8 cellular contexts compared by ENCODE assay signal in genomic region chr5:79236970-79237734, GRCh38. TPM values are rescaled to one million over a fixed set of nuclear protein-coding genes. Genes with fewer than 3 reads are reported as not detected.
DNase-seq lines count a peak whose midpoint lies in the region; ATAC-seq and TF ChIP-seq lines count a peak whose summit lies in the region.

No MANE protein-coding gene starts in this region.

- peak overlapping the region; percentile 87 for H3K4me3 Mint-ChIP-seq in central memory CD8-positive, alpha-beta T cell

- H3K4me1 Mint-ChIP-seq in central memory CD8-positive, alpha-beta T cell, result peaks cover 42% of the 10 kb centered on the region

- peak overlapping the region; percentile 54 for H3K4me3 ChIP-seq in WI38 (ENCODE audit: low read depth, low read length)

- no peaks in the 10 kb centered on the region for H3K9me3 Mint-ChIP-seq in central memory CD8-positive, alpha-beta T cell

- H3K27me3 Mint-ChIP-seq in central memory CD8-positive, alpha-beta T cell, result no peaks in the 10 kb centered on the region

- DNase-seq in Caki2 (ENCODE audit: low read depth) (peak; percentile 70), LoVo (ENCODE audit: low spot score) (peak; percentile 30), kidney tubule cell (ENCODE audit: low spot score) (peak; percentile 75), T1000 (lab: John Stamatoyannopoulos, UW) (no peak)
- peak in 1 of 2 donors; percentile 20 for DNase-seq in central memory CD8-positive, alpha-beta T cell (ENCODE audit: low spot score in 2 of 2)
- peak; percentile 34 for DNase-seq in stimulated activated CD4-positive, alpha-beta T cell treated with anti-CD3 and anti-CD28 coated beads, Interleukin-1b, Interleukin-23, amount 100 ng/mL, for 48 hours

- peaks cover 19% of the 10 kb centered on the region for H3K36me3 Mint-ChIP-seq in central memory CD8-positive, alpha-beta T cell (ENCODE audit: insufficient read depth)

- ATAC-seq in GM21619 (IDR thresholded peaks at IDR 0.05; ENCODE audit: unreplicated experiment), result peak; percentile 27
- ATAC-seq in central memory CD8-positive, alpha-beta T cell (replicated peaks; ENCODE audit: extremely low read depth, poor library complexity, severe bottlenecking), result peak; percentile 5

- peak overlapping the region; percentile 94 for H3K27ac Mint-ChIP-seq in central memory CD8-positive, alpha-beta T cell (ENCODE audit: low read depth)

- in situ Hi-C loops in Caki2 (cut with HindIII; ENCODE audit: low pct_unique_long_range_greater_than_20kb, low sequenced_read_pairs), result no loop called here

- TF ChIP-seq CTCF in WI38 (IDR thresholded peaks at IDR 0.05; ENCODE audit: low read depth, low read length), result no peak

RNA-seq across cellular contexts. Expression of gene JMY, which starts 1.2 kb away (rescaled TPM):
- total RNA-seq in Caki2 (2014; rRNA removed; shearing (Covaris generic); ENCODE audit: low replicate concordance), result 5.1 and 6.7 TPM in 2 replicates
